Comparison of ENCODE assay signal across 1 cellular context in genomic region chr19:11355160-11356073, GRCh38.
A peak's percentile ranks its signal among the peaks of the same experiment; 100 is the strongest.
TF ChIP-seq lines count a peak whose summit lies in the region.

TSS of gene PLPPR2 (plus strand) at chr19:11355432. CDS start at chr19:11357674, 2,242 bp downstream.

TF ChIP-seq in HepG2, 621 proteins besides CTCF, POLR2A, EP300 and RAD21 (continued from another document and continues in another):
- TF ChIP-seq ZNF609 (CRISPR knock-in tag; IDR thresholded peaks at IDR 0.05; ENCODE audit: borderline replicate concordance): no peak
- TF ChIP-seq ZFY (CRISPR knock-in tag; IDR thresholded peaks at IDR 0.05): peak; percentile 67
- no peak for TF ChIP-seq KDM4B (CRISPR knock-in tag; IDR thresholded peaks at IDR 0.05)
- TF ChIP-seq CBX5 (CRISPR knock-in tag; IDR thresholded peaks at IDR 0.05; ENCODE audit: borderline replicate concordance): no peak
- TF ChIP-seq CSRNP2 (CRISPR knock-in tag; conservative IDR thresholded peaks at IDR 0.05; ENCODE audit: low read depth): no peak
- TF ChIP-seq GABPB1 (CRISPR knock-in tag; IDR thresholded peaks at IDR 0.05): peak; percentile 51; the same call in 1 of the 2 replicates
- no peak for TF ChIP-seq ZBTB10 (CRISPR knock-in tag; IDR thresholded peaks at IDR 0.05; ENCODE audit: borderline replicate concordance)
- TF ChIP-seq ZNF513 (CRISPR knock-in tag; conservative IDR thresholded peaks at IDR 0.05): no peak
- TF ChIP-seq RBM22 (optimal IDR thresholded peaks at IDR 0.05; ENCODE audit: low read length): no peak
- TF ChIP-seq NFE2L1 (CRISPR knock-in tag; IDR thresholded peaks at IDR 0.05; ENCODE audit: borderline replicate concordance): no peak
- TF ChIP-seq HNRNPK (IDR thresholded peaks at IDR 0.05; ENCODE audit: low read depth, low read length, poor library complexity, severe bottlenecking): peak; percentile 40
- TF ChIP-seq ZBTB14 (CRISPR knock-in tag; IDR thresholded peaks at IDR 0.05): no peak
- 0 out of 2 replicates have a peak, but pooled peaks have one; percentile 28 for TF ChIP-seq PCBP1 (IDR thresholded peaks at IDR 0.05; ENCODE audit: borderline replicate concordance, low read depth, low read length)
- no peak for TF ChIP-seq ZNF724P (CRISPR knock-in tag; IDR thresholded peaks at IDR 0.05; ENCODE audit: borderline replicate concordance)
- TF ChIP-seq PHF8 (CRISPR knock-in tag; IDR thresholded peaks at IDR 0.05): 0 out of 2 replicates have a peak, but pooled peaks have one; percentile 22
- TF ChIP-seq POLR2AphosphoS5 (IDR thresholded peaks at IDR 0.05; ENCODE audit: low read depth, low read length): peak; percentile 21; the same call in 1 of the 2 replicates
- peak; percentile 58 for TF ChIP-seq POLR2G (IDR thresholded peaks at IDR 0.05; ENCODE audit: low read depth, low read length)
- peak; percentile 54; the same call in 1 of the 2 replicates for TF ChIP-seq ZNF747 (CRISPR knock-in tag; IDR thresholded peaks at IDR 0.05; ENCODE audit: borderline replicate concordance)
- no peak for TF ChIP-seq ZNF800 (CRISPR knock-in tag; IDR thresholded peaks at IDR 0.05)
- TF ChIP-seq SKIL (CRISPR knock-in tag; IDR thresholded peaks at IDR 0.05; ENCODE audit: borderline replicate concordance): no peak
- TF ChIP-seq ZNF468 (CRISPR knock-in tag; IDR thresholded peaks at IDR 0.05): no peak
- no peak for TF ChIP-seq ZNF567 (CRISPR knock-in tag; IDR thresholded peaks at IDR 0.05; ENCODE audit: borderline replicate concordance)
- no peak for TF ChIP-seq ZC3H4 (CRISPR knock-in tag; IDR thresholded peaks at IDR 0.05; ENCODE audit: borderline replicate concordance)
- TF ChIP-seq MEF2D (CRISPR knock-in tag; IDR thresholded peaks at IDR 0.05): no peak
- TF ChIP-seq TAF1 (CRISPR knock-in tag; IDR thresholded peaks at IDR 0.05): peak; percentile 25; the same call in 1 of the 2 replicates
- TF ChIP-seq ZNF225 (CRISPR knock-in tag; IDR thresholded peaks at IDR 0.05): no peak
- no peak for TF ChIP-seq ZNF317 (CRISPR knock-in tag; IDR thresholded peaks at IDR 0.05)
- TF ChIP-seq ZNF563 (CRISPR knock-in tag; IDR thresholded peaks at IDR 0.05): no peak
- no peak for TF ChIP-seq CBFB (CRISPR knock-in tag; IDR thresholded peaks at IDR 0.05)
- TF ChIP-seq MAZ (IDR thresholded peaks at IDR 0.05; ENCODE audit: borderline replicate concordance, low read depth, low read length): no peak
- TF ChIP-seq MAZ (CRISPR knock-in tag; IDR thresholded peaks at IDR 0.05; ENCODE audit: low read depth): 0 out of 2 replicates have a peak, but pooled peaks have one; percentile 30
- TF ChIP-seq ARID3A (IDR thresholded peaks at IDR 0.05; ENCODE audit: low read depth, low read length): no peak
